ENCODE assay signal across 1 cellular context in genomic region chr19:996051-996838, GRCh38.
A peak's percentile ranks its signal among the peaks of the same experiment; 100 is the strongest.
TF ChIP-seq lines count a peak whose summit lies in the region.

No MANE protein-coding gene starts in this region.

TF ChIP-seq in endothelial cell of umbilical vein, 7 proteins besides CTCF, POLR2A, EP300 and RAD21:
- TF ChIP-seq JUN (IDR thresholded peaks at IDR 0.05; ENCODE audit: borderline replicate concordance, insufficient read depth, insufficient read length, low read depth), result peak; percentile 41
- TF ChIP-seq MAX (IDR thresholded peaks at IDR 0.05; ENCODE audit: insufficient read depth, insufficient read length), result no peak
- TF ChIP-seq EZH2 (IDR thresholded peaks at IDR 0.05; ENCODE audit: borderline replicate concordance, low read depth, low read length, severe bottlenecking), result peak; percentile 72
